ENCODE assay signal across 28 cellular contexts in the genomic region with DNA sequence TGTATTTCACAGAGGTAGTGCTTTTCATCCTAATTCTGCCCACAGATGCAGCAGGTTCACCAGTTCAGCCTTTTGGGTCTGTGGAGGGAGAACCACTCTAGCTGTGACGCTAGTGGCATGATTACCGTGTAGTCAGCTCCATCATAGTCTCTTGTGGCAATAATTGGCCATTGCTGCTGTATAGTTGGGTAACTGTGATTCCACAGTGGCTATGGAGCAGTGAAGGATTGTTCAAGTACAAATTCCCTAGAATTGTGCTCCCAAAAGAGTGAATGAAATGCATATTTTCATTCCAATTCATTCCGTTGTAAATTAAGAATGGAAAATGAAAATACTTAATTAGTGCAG. TPM values are rescaled to one million over a fixed set of nuclear protein-coding genes. Genes with fewer than 3 reads are reported as not detected.
DNase-seq lines count a peak whose midpoint lies in the region; ATAC-seq, FAIRE-seq and TF ChIP-seq lines count a peak whose summit lies in the region.
"Had no signal": no experiment of that assay in that cellular context is flagged by ENCODE, and none has a peak within 500 bp of the region (broad histone marks: within the 10 kb centered on the region; RNA-seq: fewer than 3 reads in every experiment).

No MANE protein-coding gene starts in this region.

- H2AFZ ChIP-seq in H1 (ENCODE audit: low read length) (no peak overlapping the region), mesenchymal stem cell (ENCODE audit: low read depth, low read length) (no peak overlapping the region), smooth muscle cell (ENCODE audit: low read depth) (peak overlapping the region; percentile 76)

- DNase-seq in H1 (ENCODE audit: low read depth in 1 of 2, low spot score in 2 of 2): no peak
- no peak for DNase-seq in mesenchymal stem cell
- DNase-seq in smooth muscle cell (lab: John Stamatoyannopoulos, UW; ENCODE audit: unreplicated experiment): no peak
- DNase-seq in NCI-H2227 treated with DMSO at 0.1 percent for 48 hours (lab: John Stamatoyannopoulos, UW): no peak
- DNase-seq: CD4-positive, alpha-beta memory T cell; DMS53; EL; MM.1S; NCI-H1092; NCI-H1436 treated with DMSO at 0.1 percent for 48 hours; NCI-H2029; NCI-H2171 treated with DMSO at 0.1 percent for 48 hours; NCI-H748 treated with DMSO at 0.1 percent for 48 hours; NK-92 treated with Interleukin-12 subunit alpha and Interleukin-12 subunit beta, amount 100 ng/mL, for 24 hours; SHP77 had no signal

- CTCF ChIA-PET in H1 (lab: Charles Lee; ENCODE audit: partially characterized antibody): interaction anchor here (1.0 to 4.6 kb wide), 9 partner anchors 11 to 129 kb away, joined by 3 to 22 read pairs (median 5); no protein-coding TSS in a partner anchor

- POLR2A ChIA-PET in H1 (lab: Charles Lee; ENCODE audit: partially characterized antibody): no interaction called here

- no peak for TF ChIP-seq RAD21 in H1 (IDR thresholded peaks at IDR 0.05 in 1 of 2, conservative IDR thresholded peaks at IDR 0.05 in 1 of 2; ENCODE audit: low read depth in 2 of 2, low read length in 2 of 2)

- H3K23ac ChIP-seq in H1 (ENCODE audit: insufficient read length) (no peak overlapping the region), mesenchymal stem cell (ENCODE audit: low read length in 2 of 2) (no peak overlapping the region)

- no peak overlapping the region for H2BK12ac ChIP-seq in H1 (ENCODE audit: low read depth, low read length)
- no peak overlapping the region for H2BK12ac ChIP-seq in mesenchymal stem cell (ENCODE audit: low read length in 2 of 2)

- FAIRE-seq in H1 (lab: Jason Lieb, UNC): no peak
- FAIRE-seq: GM12878, GM18507, RCC 7860 had no signal

- H4K5ac ChIP-seq in H1 (ENCODE audit: insufficient read length, low read depth, low read length): no peak overlapping the region

- H2BK5ac ChIP-seq in H1 (ENCODE audit: low read depth, low read length) (no peak overlapping the region), mesenchymal stem cell (ENCODE audit: low read depth, low read length, poor library complexity, severe bottlenecking) (no peak overlapping the region)

- H3K9ac ChIP-seq in HUES6 (ENCODE audit: low read length) (no peak overlapping the region), H1 (replicated peaks in 1 of 4; ENCODE audit: extremely low read depth in 1 of 4, low read depth in 3 of 4, low read length in 3 of 4) (no peak overlapping the region), mesenchymal stem cell (ENCODE audit: low read length) (peak overlapping the region; percentile 50), smooth muscle cell (ENCODE audit: low read depth) (no peak overlapping the region)
- H3K9ac ChIP-seq: BLaER1 had no signal

- H4K20me1 ChIP-seq in H1 (replicated peaks in 1 of 2; ENCODE audit: control insufficient read depth in 1 of 2, insufficient read depth in 2 of 2, low read length in 2 of 2) (no peaks in the 10 kb centered on the region), smooth muscle cell (ENCODE audit: low read depth) (no peaks in the 10 kb centered on the region)
- H4K20me1 ChIP-seq: BLaER1 had no signal

- H3K4me2 ChIP-seq in H1 (ENCODE audit: insufficient read depth in 1 of 2, low read depth in 2 of 2, low read length in 2 of 2) (peak overlapping the region; percentile 71 to 77), mesenchymal stem cell (ENCODE audit: low read length, poor library complexity, severe bottlenecking) (no peak overlapping the region), smooth muscle cell (peak overlapping the region; percentile 82)
- H3K4me2 ChIP-seq: BLaER1 had no signal

- H3K56ac ChIP-seq in H1 (replicated peaks; ENCODE audit: insufficient read length, low read depth, low read length): no peak overlapping the region

- H3K18ac ChIP-seq in H1 (ENCODE audit: extremely low read depth, low read length): no peak overlapping the region
- no peak overlapping the region for H3K18ac ChIP-seq in mesenchymal stem cell (ENCODE audit: low read depth in 1 of 2, low read length in 2 of 2)

- no peak overlapping the region for H2BK120ac ChIP-seq in H1 (replicated peaks; ENCODE audit: low read depth, low read length)
- no peak overlapping the region for H2BK120ac ChIP-seq in mesenchymal stem cell (ENCODE audit: low read depth, low read length)

- H4K8ac ChIP-seq in H1 (ENCODE audit: extremely low read depth, insufficient read depth, low read length): no peak overlapping the region
- H4K8ac ChIP-seq in mesenchymal stem cell (ENCODE audit: low read length): peak overlapping the region; percentile 3

- H3K4me3 ChIP-seq in HUES6 (ENCODE audit: low read depth, low read length) (peak overlapping the region; percentile 44; the same call in 1 of the 2 replicates), H1 (ENCODE audit: extremely low read depth in 1 of 4, insufficient read depth in 2 of 4, low read depth in 3 of 4, low read length in 4 of 4) (peak overlapping the region in 1 of 4 experiments; percentile 55; a peak in 2 of 8 replicates), mesenchymal stem cell (ENCODE audit: insufficient read depth in 1 of 2, low read depth in 1 of 2, low read length in 2 of 2) (no peak overlapping the region), smooth muscle cell (no peak overlapping the region)
- H3K4me3 ChIP-seq: BLaER1, GM12878, HAP-1, SK-N-MC had no signal

- no peaks in the 10 kb centered on the region for H3F3A ChIP-seq in smooth muscle cell (ENCODE audit: low read depth)

- 80% methylated on average over 3 of the region's 3 CpGs; no CpG with 5 or more reads in 1 of the 2 experiments for WGBS in H1 (ENCODE audit: extremely low coverage in 1 of 2, insufficient coverage in 1 of 2, insufficient read length in 1 of 2, insufficient replicate concordance in 2 of 2, low coverage in 1 of 2, low lambda C conversion rate in 2 of 2, missing lambda C conversion rate in 1 of 2), 2 experiments
- whole genome bisulfite sequencing in mesenchymal stem cell: 95% methylated on average over 2 of the region's 3 CpGs
- 97% methylated on average over 3 of the region's 3 CpGs for WGBS in smooth muscle cell (ENCODE audit: low lambda C conversion rate)

- no peak overlapping the region for H3K27ac ChIP-seq in HUES6 (ENCODE audit: low read depth, low read length)
- H3K27ac ChIP-seq in H1 (ENCODE audit: low read depth, low read length): no peak overlapping the region
- no peak overlapping the region for H3K27ac ChIP-seq in mesenchymal stem cell (ENCODE audit: low read length, poor library complexity, severe bottlenecking)
- no peak overlapping the region for H3K27ac ChIP-seq in smooth muscle cell (ENCODE audit: low read depth)
- H3K27ac ChIP-seq: BLaER1, SK-N-MC had no signal

- H4K91ac ChIP-seq in H1 (replicated peaks; ENCODE audit: insufficient read length, low read length): no peak overlapping the region
- H4K91ac ChIP-seq in mesenchymal stem cell (ENCODE audit: low read length): no peak overlapping the region

- H3K4ac ChIP-seq in H1 (replicated peaks; ENCODE audit: insufficient read length, low read depth, low read length): no peak overlapping the region
- no peak overlapping the region for H3K4ac ChIP-seq in mesenchymal stem cell (ENCODE audit: low read depth in 1 of 2, low read length in 2 of 2)

- no peak for ATAC-seq in GM18858 (IDR thresholded peaks at IDR 0.05; ENCODE audit: unreplicated experiment)
- ATAC-seq in HG03196 (IDR thresholded peaks at IDR 0.05; ENCODE audit: unreplicated experiment): no peak
- ATAC-seq: GM12878 had no signal

- H3K9me3 ChIP-seq in HUES6 (ENCODE audit: control insufficient read depth, insufficient read depth, low read depth, low read length) (peaks cover 2% of the 10 kb centered on the region), H1 (ENCODE audit: insufficient read depth in 2 of 2, low read depth in 1 of 2, low read length in 1 of 2) (no peaks in the 10 kb centered on the region), mesenchymal stem cell (ENCODE audit: control insufficient read depth, low read length) (peaks cover 9% of the 10 kb centered on the region), smooth muscle cell (replicated peaks; ENCODE audit: low read depth) (no peaks in the 10 kb centered on the region)
- H3K9me3 ChIP-seq: HAP-1 had no signal

- H3K4me1 ChIP-seq in HUES6 (ENCODE audit: control insufficient read depth, insufficient read depth, low read length): peaks cover 13% of the 10 kb centered on the region
- peaks cover 0 to 3% (median 3%) of the 10 kb centered on the region in 4 experiments; a peak in 3 of 7 replicates for H3K4me1 ChIP-seq in H1 (replicated peaks in 1 of 4; ENCODE audit: control insufficient read depth in 3 of 4, insufficient read depth in 4 of 4, low read length in 3 of 4)
- peaks cover 3% of the 10 kb centered on the region for H3K4me1 ChIP-seq in mesenchymal stem cell (ENCODE audit: control insufficient read depth, insufficient read depth, low read depth, low read length)
- H3K4me1 ChIP-seq in smooth muscle cell (ENCODE audit: low read depth): peaks cover 13% of the 10 kb centered on the region
- H3K4me1 ChIP-seq: BLaER1, HAP-1 had no signal

- H2BK15ac ChIP-seq in H1 (ENCODE audit: low read length) (no peak overlapping the region), mesenchymal stem cell (ENCODE audit: low read depth, poor library complexity, severe bottlenecking) (no peak overlapping the region)

- H3K14ac ChIP-seq in H1 (ENCODE audit: insufficient read length): no peak overlapping the region
- no peak overlapping the region for H3K14ac ChIP-seq in mesenchymal stem cell (ENCODE audit: low read length in 2 of 2)

- H3K79me1 ChIP-seq in H1 (ENCODE audit: low read depth, low read length) (no peaks in the 10 kb centered on the region), mesenchymal stem cell (replicated peaks; ENCODE audit: low read length, poor library complexity, severe bottlenecking) (no peaks in the 10 kb centered on the region)

- H3K36me3 ChIP-seq in HUES6 (ENCODE audit: control insufficient read depth, insufficient read depth, low read length): no peaks in the 10 kb centered on the region
- H3K36me3 ChIP-seq in H1 (ENCODE audit: control insufficient read depth in 2 of 4, insufficient read depth in 4 of 4, low read length in 3 of 4): no peaks in the 10 kb centered on the region
- no peaks in the 10 kb centered on the region for H3K36me3 ChIP-seq in mesenchymal stem cell (ENCODE audit: control insufficient read depth in 1 of 2, insufficient read depth in 2 of 2, low read depth in 1 of 2, low read length in 2 of 2)
- no peaks in the 10 kb centered on the region for H3K36me3 ChIP-seq in smooth muscle cell (ENCODE audit: low read depth)
- H3K36me3 ChIP-seq: BLaER1, HAP-1 had no signal

- no peak overlapping the region for H2AK5ac ChIP-seq in H1 (ENCODE audit: low read depth, low read length)
- H2AK5ac ChIP-seq in mesenchymal stem cell (ENCODE audit: low read length, severe bottlenecking): no peak overlapping the region

- peaks cover 4% of the 10 kb centered on the region; the same call in 1 of the 2 replicates for H3K23me2 ChIP-seq in H1 (ENCODE audit: low read depth, low read length)

- TF ChIP-seq POLR2A in H1 (IDR thresholded peaks at IDR 0.05; ENCODE audit: control extremely low read depth in 1 of 2, low read depth in 2 of 2, low read length in 2 of 2): no peak

- H3K27me3 ChIP-seq in HUES6 (ENCODE audit: control insufficient read depth, insufficient read depth, low read length): peaks cover 27% of the 10 kb centered on the region
- peaks cover 2 to 9% (median 6%) of the 10 kb centered on the region in 4 experiments for H3K27me3 ChIP-seq in H1 (replicated peaks in 1 of 4; ENCODE audit: control insufficient read depth in 3 of 4, extremely low read depth in 1 of 4, insufficient read depth in 3 of 4, low read length in 3 of 4)
- peaks cover 13 to 27% of the 10 kb centered on the region in 2 experiments for H3K27me3 ChIP-seq in mesenchymal stem cell (ENCODE audit: control insufficient read depth in 1 of 2, insufficient read depth in 1 of 2, low read length in 2 of 2)
- no peaks in the 10 kb centered on the region for H3K27me3 ChIP-seq in smooth muscle cell (ENCODE audit: low read depth)
- H3K27me3 ChIP-seq: BLaER1 had no signal

- TF ChIP-seq EP300 in H1 (IDR thresholded peaks at IDR 0.05; ENCODE audit: borderline replicate concordance in 1 of 2, low read depth in 2 of 2, low read length in 2 of 2): no peak

- TF ChIP-seq CTCF in H1 (IDR thresholded peaks at IDR 0.05; ENCODE audit: control extremely low read depth in 1 of 3, insufficient read depth in 1 of 3, low read depth in 1 of 3, low read length in 3 of 3): no peak
- TF ChIP-seq CTCF in smooth muscle cell (IDR thresholded peaks at IDR 0.05; ENCODE audit: borderline replicate concordance, insufficient read depth, poor library complexity, severe bottlenecking): no peak

- no peaks in the 10 kb centered on the region for H3K79me2 ChIP-seq in H1 (ENCODE audit: control insufficient read depth in 1 of 2, insufficient read depth in 2 of 2, low read length in 2 of 2)
- no peaks in the 10 kb centered on the region for H3K79me2 ChIP-seq in smooth muscle cell (ENCODE audit: low read depth)

- H2BK20ac ChIP-seq in H1 (ENCODE audit: low read length): no peak overlapping the region

RNA-seq across cellular contexts. Expression of gene TEX26, which starts 0.9 kb away (rescaled TPM):
- not detected in 2 replicates for total RNA-seq in H1 (2021; fragmentation: NEBNext Ultra II Directional; extraction: Animal tissue kit (Norgen Biotek cat#: 25700))
- polyA plus RNA-seq in H1 (2011; rRNA removed): not detected in 2 replicates
- polyA plus RNA-seq in H1 (2011; cell fraction: cytosol; rRNA removed): not detected
- not detected for polyA plus RNA-seq in H1 (2011; cell fraction: nucleus; rRNA removed)
- not detected in 4 replicates for polyA plus RNA-seq in H1 (2012, experiment 1 of 2)
- not detected for polyA plus RNA-seq in H1 (2012, experiment 2 of 2)
- polyA plus RNA-seq in H1 (2013, experiment 1 of 2): not detected
- polyA plus RNA-seq in H1 (2013, experiment 2 of 2): not detected
- not detected in 2 replicates for polyA minus RNA-seq in H1 (2011; rRNA and poly(A)+ RNA removed)
- polyA minus RNA-seq in H1 (2011; cell fraction: cytosol; rRNA and poly(A)+ RNA removed): not detected
- not detected for polyA minus RNA-seq in H1 (2011; cell fraction: nucleus; rRNA and poly(A)+ RNA removed)
- 0.11 TPM for polyA plus RNA-seq in mesenchymal stem cell (2013, experiment 1 of 2)
- polyA plus RNA-seq in mesenchymal stem cell (2013, experiment 2 of 2): 0.16 TPM
- total RNA-seq in smooth muscle cell: 0.58 and 0.72 TPM in 2 replicates
- polyA plus RNA-seq in smooth muscle cell: 0.26 and 0.42 TPM in 2 replicates
- total RNA-seq: A673; CD4-positive, alpha-beta memory T cell; GM12878; LHCN-M2; NCI-H460; OCI-LY7 had no signal
- polyA plus RNA-seq: CD4-positive, alpha-beta memory T cell; GM12878 had no signal

RNA-seq across cellular contexts. Expression of gene MEDAG, which starts 27.2 kb away (rescaled TPM):
- total RNA-seq in H1 (2021; fragmentation: NEBNext Ultra II Directional; extraction: Animal tissue kit (Norgen Biotek cat#: 25700)): 1.6 and 2.1 TPM in 2 replicates
- polyA plus RNA-seq in H1 (2011; rRNA removed) (2.4 and 3.1 TPM in 2 replicates), smooth muscle cell (not detected in 2 replicates)
- polyA plus RNA-seq in H1 (2011; cell fraction: cytosol; rRNA removed): 3.1 TPM
- polyA plus RNA-seq in H1 (2011; cell fraction: nucleus; rRNA removed): 1.7 TPM
- 2.0 to 3.1 TPM (median 2.5 TPM) in 4 replicates for polyA plus RNA-seq in H1 (2012, experiment 1 of 2)
- 0.75 TPM for polyA plus RNA-seq in H1 (2012, experiment 2 of 2)
- polyA plus RNA-seq in H1 (2013, experiment 1 of 2): 1.2 TPM
- polyA plus RNA-seq in H1 (2013, experiment 2 of 2): 1.6 TPM
- polyA minus RNA-seq in H1 (2011; rRNA and poly(A)+ RNA removed): 1.8 TPM in 2 replicates
- polyA minus RNA-seq in H1 (2011; cell fraction: cytosol; rRNA and poly(A)+ RNA removed): 1.2 TPM
- polyA minus RNA-seq in H1 (2011; cell fraction: nucleus; rRNA and poly(A)+ RNA removed): 1.4 TPM
- 1.5 TPM for polyA plus RNA-seq in mesenchymal stem cell (2013, experiment 1 of 2)
- 1.6 TPM for polyA plus RNA-seq in mesenchymal stem cell (2013, experiment 2 of 2)
- not detected in 2 replicates for total RNA-seq in smooth muscle cell
- total RNA-seq: A673; CD4-positive, alpha-beta memory T cell; GM12878; NCI-H460 had no signal
